2 cellular contexts compared by ENCODE assay signal in genomic region chr10:21021843-21022594, GRCh38.
TF ChIP-seq lines count a peak whose summit lies in the region.

No MANE protein-coding gene starts in this region.

TF ChIP-seq in SK-N-SH, 30 proteins besides CTCF, POLR2A, EP300 and RAD21 (continued from another document):
- TF ChIP-seq TCF12 (IDR thresholded peaks at IDR 0.05) (no peak), MEF2A (IDR thresholded peaks at IDR 0.05; ENCODE audit: borderline replicate concordance, low read depth) (no peak), RXRA (IDR thresholded peaks at IDR 0.05; ENCODE audit: borderline replicate concordance, low read depth) (no peak), NFIC (IDR thresholded peaks at IDR 0.05; ENCODE audit: borderline replicate concordance) (no peak), RFX5 (IDR thresholded peaks at IDR 0.05; ENCODE audit: low read length) (no peak), GATA2 (CRISPR knock-in tag; IDR thresholded peaks at IDR 0.05) (no peak), EZH2phosphoT487 (IDR thresholded peaks at IDR 0.05; ENCODE audit: borderline replicate concordance, low read depth) (no peak), USF2 (IDR thresholded peaks at IDR 0.05; ENCODE audit: borderline replicate concordance, low read depth, low read length) (no peak)

TF ChIP-seq in SK-N-SH treated with all-trans-retinoic acid at 6 μM for 48 hours, 23 proteins besides CTCF, POLR2A, EP300 and RAD21 (continued from another document):
- TF ChIP-seq TSHZ2 (CRISPR knock-in tag; IDR thresholded peaks at IDR 0.05) (no peak), ZNF8 (CRISPR knock-in tag; IDR thresholded peaks at IDR 0.05) (no peak), ESRRG (CRISPR knock-in tag; IDR thresholded peaks at IDR 0.05) (no peak), RARB (CRISPR knock-in tag; IDR thresholded peaks at IDR 0.05) (no peak), CSDC2 (CRISPR knock-in tag; IDR thresholded peaks at IDR 0.05) (no peak), GLIS3 (CRISPR knock-in tag; IDR thresholded peaks at IDR 0.05) (no peak)
TF ChIP-seq in SK-N-SH treated with all-trans-retinoic acid at 6 μM for 48 hours: peak in this region for 0.
